Comparison of ENCODE assay signal across 1 cellular context in the genomic region with DNA sequence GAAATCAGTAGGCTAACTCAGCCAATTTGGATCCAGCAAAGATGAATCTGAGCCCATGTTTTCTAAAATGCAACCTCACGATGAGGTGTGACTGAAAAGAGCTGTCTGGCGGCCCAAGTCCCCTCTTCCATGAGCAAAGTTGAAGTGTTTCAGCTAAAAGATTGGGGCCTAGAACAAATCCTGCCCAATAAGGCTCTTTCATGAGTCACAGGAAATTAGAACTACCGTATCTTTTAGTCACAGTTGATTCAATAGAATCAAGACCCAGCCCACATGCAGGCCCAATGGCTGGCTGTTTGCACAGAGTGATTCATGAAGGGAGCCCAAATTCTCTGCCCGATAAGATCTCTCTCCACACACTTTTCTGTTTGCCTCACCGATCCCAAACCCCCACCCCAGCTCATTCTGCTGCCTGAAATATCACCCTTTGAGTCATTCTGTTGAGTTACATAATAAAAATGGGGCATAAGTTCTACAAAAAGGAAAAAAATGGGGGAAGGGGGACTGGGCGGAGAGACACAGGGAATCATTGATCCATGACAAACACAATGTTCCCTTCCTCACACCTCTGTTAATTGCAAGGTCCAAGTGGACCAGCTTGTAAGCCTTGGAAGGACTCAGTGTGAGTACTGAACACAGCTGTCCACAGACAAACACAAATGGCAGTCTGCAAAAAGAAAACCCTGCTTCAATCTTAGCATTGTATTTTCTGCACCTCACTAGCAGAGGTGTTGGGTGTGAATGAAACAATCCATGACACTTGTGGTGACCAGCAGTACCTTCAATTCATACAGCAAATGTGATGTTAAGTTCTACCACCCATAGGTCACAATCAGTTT.
TF ChIP-seq lines count a peak whose summit lies in the region.

No MANE protein-coding gene starts in this region.

TF ChIP-seq in HepG2, 621 proteins besides CTCF, POLR2A, EP300 and RAD21 (continued from another document and continues in another):
- TF ChIP-seq MED8 (CRISPR knock-in tag; IDR thresholded peaks at IDR 0.05; ENCODE audit: insufficient replicate concordance) (peak; percentile 65), ZNF501 (CRISPR knock-in tag; IDR thresholded peaks at IDR 0.05) (peak; percentile 69; the same call in 1 of the 2 replicates), TARDBP (CRISPR knock-in tag; IDR thresholded peaks at IDR 0.05) (peak; percentile 81; the same call in 1 of the 2 replicates), TBP (CRISPR knock-in tag; IDR thresholded peaks at IDR 0.05) (no peak), ZNF274 (CRISPR knock-in tag; IDR thresholded peaks at IDR 0.05) (no peak), SIX4 (CRISPR knock-in tag; IDR thresholded peaks at IDR 0.05) (peak; percentile 37; the same call in 1 of the 2 replicates), MIXL1 (CRISPR knock-in tag; IDR thresholded peaks at IDR 0.05) (0 out of 2 replicates have a peak, but pooled peaks have one; percentile 34), ZNF761 (CRISPR knock-in tag; conservative IDR thresholded peaks at IDR 0.05) (no peak), KLF6 (CRISPR knock-in tag; IDR thresholded peaks at IDR 0.05) (0 out of 2 replicates have a peak, but pooled peaks have one; percentile 43), ZNF335 (CRISPR knock-in tag; IDR thresholded peaks at IDR 0.05) (no peak), ASH2L (IDR thresholded peaks at IDR 0.05; ENCODE audit: insufficient read length, low read depth, low read length) (peak; percentile 83), TAF15 (IDR thresholded peaks at IDR 0.05; ENCODE audit: low read depth, low read length, poor library complexity, severe bottlenecking) (no peak), ZNF230 (CRISPR knock-in tag; IDR thresholded peaks at IDR 0.05) (no peak; the same call in 1 of the 2 replicates), GATAD1 (CRISPR knock-in tag; IDR thresholded peaks at IDR 0.05) (0 out of 2 replicates have a peak, but pooled peaks have one; percentile 5), ZNF841 (CRISPR knock-in tag; IDR thresholded peaks at IDR 0.05; ENCODE audit: borderline replicate concordance) (no peak), ZFP36 (IDR thresholded peaks at IDR 0.05; ENCODE audit: borderline replicate concordance, low read depth, low read length, partially characterized antibody) (no peak)
- TF ChIP-seq, protein P1, sequence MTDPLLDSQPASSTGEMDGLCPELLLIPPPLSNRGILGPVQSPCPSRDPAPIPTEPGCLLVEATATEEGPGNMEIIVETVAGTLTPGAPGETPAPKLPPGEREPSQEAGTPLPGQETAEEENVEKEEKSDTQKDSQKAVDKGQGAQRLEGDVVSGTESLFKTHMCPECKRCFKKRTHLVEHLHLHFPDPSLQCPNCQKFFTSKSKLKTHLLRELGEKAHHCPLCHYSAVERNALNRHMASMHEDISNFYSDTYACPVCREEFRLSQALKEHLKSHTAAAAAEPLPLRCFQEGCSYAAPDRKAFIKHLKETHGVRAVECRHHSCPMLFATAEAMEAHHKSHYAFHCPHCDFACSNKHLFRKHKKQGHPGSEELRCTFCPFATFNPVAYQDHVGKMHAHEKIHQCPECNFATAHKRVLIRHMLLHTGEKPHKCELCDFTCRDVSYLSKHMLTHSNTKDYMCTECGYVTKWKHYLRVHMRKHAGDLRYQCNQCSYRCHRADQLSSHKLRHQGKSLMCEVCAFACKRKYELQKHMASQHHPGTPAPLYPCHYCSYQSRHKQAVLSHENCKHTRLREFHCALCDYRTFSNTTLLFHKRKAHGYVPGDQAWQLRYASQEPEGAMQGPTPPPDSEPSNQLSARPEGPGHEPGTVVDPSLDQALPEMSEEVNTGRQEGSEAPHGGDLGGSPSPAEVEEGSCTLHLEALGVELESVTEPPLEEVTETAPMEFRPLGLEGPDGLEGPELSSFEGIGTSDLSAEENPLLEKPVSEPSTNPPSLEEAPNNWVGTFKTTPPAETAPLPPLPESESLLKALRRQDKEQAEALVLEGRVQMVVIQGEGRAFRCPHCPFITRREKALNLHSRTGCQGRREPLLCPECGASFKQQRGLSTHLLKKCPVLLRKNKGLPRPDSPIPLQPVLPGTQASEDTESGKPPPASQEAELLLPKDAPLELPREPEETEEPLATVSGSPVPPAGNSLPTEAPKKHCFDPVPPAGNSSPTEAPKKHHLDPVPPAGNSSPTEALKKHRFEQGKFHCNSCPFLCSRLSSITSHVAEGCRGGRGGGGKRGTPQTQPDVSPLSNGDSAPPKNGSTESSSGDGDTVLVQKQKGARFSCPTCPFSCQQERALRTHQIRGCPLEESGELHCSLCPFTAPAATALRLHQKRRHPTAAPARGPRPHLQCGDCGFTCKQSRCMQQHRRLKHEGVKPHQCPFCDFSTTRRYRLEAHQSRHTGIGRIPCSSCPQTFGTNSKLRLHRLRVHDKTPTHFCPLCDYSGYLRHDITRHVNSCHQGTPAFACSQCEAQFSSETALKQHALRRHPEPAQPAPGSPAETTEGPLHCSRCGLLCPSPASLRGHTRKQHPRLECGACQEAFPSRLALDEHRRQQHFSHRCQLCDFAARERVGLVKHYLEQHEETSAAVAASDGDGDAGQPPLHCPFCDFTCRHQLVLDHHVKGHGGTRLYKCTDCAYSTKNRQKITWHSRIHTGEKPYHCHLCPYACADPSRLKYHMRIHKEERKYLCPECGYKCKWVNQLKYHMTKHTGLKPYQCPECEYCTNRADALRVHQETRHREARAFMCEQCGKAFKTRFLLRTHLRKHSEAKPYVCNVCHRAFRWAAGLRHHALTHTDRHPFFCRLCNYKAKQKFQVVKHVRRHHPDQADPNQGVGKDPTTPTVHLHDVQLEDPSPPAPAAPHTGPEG (CRISPR knock-in tag; IDR thresholded peaks at IDR 0.05): peak; percentile 26; the same call in 1 of the 2 replicates
- TF ChIP-seq, protein P2, sequence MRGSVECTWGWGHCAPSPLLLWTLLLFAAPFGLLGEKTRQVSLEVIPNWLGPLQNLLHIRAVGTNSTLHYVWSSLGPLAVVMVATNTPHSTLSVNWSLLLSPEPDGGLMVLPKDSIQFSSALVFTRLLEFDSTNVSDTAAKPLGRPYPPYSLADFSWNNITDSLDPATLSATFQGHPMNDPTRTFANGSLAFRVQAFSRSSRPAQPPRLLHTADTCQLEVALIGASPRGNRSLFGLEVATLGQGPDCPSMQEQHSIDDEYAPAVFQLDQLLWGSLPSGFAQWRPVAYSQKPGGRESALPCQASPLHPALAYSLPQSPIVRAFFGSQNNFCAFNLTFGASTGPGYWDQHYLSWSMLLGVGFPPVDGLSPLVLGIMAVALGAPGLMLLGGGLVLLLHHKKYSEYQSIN (CRISPR knock-in tag; IDR thresholded peaks at IDR 0.05; ENCODE audit: borderline replicate concordance): no peak
- TF ChIP-seq, protein P3, sequence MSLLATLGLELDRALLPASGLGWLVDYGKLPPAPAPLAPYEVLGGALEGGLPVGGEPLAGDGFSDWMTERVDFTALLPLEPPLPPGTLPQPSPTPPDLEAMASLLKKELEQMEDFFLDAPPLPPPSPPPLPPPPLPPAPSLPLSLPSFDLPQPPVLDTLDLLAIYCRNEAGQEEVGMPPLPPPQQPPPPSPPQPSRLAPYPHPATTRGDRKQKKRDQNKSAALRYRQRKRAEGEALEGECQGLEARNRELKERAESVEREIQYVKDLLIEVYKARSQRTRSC (CRISPR knock-in tag; IDR thresholded peaks at IDR 0.05; ENCODE audit: low read depth): no peak
- TF ChIP-seq, protein P4, sequence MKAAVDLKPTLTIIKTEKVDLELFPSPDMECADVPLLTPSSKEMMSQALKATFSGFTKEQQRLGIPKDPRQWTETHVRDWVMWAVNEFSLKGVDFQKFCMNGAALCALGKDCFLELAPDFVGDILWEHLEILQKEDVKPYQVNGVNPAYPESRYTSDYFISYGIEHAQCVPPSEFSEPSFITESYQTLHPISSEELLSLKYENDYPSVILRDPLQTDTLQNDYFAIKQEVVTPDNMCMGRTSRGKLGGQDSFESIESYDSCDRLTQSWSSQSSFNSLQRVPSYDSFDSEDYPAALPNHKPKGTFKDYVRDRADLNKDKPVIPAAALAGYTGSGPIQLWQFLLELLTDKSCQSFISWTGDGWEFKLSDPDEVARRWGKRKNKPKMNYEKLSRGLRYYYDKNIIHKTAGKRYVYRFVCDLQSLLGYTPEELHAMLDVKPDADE (CRISPR knock-in tag; IDR thresholded peaks at IDR 0.05): no peak
- TF ChIP-seq, protein P5, sequence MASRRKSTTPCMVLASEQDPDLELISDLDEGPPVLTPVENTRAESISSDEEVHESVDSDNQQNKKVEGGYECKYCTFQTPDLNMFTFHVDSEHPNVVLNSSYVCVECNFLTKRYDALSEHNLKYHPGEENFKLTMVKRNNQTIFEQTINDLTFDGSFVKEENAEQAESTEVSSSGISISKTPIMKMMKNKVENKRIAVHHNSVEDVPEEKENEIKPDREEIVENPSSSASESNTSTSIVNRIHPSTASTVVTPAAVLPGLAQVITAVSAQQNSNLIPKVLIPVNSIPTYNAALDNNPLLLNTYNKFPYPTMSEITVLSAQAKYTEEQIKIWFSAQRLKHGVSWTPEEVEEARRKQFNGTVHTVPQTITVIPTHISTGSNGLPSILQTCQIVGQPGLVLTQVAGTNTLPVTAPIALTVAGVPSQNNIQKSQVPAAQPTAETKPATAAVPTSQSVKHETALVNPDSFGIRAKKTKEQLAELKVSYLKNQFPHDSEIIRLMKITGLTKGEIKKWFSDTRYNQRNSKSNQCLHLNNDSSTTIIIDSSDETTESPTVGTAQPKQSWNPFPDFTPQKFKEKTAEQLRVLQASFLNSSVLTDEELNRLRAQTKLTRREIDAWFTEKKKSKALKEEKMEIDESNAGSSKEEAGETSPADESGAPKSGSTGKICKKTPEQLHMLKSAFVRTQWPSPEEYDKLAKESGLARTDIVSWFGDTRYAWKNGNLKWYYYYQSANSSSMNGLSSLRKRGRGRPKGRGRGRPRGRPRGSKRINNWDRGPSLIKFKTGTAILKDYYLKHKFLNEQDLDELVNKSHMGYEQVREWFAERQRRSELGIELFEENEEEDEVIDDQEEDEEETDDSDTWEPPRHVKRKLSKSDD (CRISPR knock-in tag; IDR thresholded peaks at IDR 0.05; ENCODE audit: low read depth): peak; percentile 62; the same call in 1 of the 2 replicates
- TF ChIP-seq, protein P6, sequence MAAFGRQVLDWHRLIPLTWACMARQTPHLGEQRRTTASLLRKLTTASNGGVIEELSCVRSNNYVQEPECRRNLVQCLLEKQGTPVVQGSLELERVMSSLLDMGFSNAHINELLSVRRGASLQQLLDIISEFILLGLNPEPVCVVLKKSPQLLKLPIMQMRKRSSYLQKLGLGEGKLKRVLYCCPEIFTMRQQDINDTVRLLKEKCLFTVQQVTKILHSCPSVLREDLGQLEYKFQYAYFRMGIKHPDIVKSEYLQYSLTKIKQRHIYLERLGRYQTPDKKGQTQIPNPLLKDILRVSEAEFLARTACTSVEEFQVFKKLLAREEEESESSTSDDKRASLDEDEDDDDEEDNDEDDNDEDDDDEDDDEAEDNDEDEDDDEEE (CRISPR knock-in tag; IDR thresholded peaks at IDR 0.05): 0 out of 2 replicates have a peak, but pooled peaks have one; percentile 20
- TF ChIP-seq, protein P7, sequence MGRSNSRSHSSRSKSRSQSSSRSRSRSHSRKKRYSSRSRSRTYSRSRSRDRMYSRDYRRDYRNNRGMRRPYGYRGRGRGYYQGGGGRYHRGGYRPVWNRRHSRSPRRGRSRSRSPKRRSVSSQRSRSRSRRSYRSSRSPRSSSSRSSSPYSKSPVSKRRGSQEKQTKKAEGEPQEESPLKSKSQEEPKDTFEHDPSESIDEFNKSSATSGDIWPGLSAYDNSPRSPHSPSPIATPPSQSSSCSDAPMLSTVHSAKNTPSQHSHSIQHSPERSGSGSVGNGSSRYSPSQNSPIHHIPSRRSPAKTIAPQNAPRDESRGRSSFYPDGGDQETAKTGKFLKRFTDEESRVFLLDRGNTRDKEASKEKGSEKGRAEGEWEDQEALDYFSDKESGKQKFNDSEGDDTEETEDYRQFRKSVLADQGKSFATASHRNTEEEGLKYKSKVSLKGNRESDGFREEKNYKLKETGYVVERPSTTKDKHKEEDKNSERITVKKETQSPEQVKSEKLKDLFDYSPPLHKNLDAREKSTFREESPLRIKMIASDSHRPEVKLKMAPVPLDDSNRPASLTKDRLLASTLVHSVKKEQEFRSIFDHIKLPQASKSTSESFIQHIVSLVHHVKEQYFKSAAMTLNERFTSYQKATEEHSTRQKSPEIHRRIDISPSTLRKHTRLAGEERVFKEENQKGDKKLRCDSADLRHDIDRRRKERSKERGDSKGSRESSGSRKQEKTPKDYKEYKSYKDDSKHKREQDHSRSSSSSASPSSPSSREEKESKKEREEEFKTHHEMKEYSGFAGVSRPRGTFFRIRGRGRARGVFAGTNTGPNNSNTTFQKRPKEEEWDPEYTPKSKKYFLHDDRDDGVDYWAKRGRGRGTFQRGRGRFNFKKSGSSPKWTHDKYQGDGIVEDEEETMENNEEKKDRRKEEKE (IDR thresholded peaks at IDR 0.05): no peak
- TF ChIP-seq, protein P8, sequence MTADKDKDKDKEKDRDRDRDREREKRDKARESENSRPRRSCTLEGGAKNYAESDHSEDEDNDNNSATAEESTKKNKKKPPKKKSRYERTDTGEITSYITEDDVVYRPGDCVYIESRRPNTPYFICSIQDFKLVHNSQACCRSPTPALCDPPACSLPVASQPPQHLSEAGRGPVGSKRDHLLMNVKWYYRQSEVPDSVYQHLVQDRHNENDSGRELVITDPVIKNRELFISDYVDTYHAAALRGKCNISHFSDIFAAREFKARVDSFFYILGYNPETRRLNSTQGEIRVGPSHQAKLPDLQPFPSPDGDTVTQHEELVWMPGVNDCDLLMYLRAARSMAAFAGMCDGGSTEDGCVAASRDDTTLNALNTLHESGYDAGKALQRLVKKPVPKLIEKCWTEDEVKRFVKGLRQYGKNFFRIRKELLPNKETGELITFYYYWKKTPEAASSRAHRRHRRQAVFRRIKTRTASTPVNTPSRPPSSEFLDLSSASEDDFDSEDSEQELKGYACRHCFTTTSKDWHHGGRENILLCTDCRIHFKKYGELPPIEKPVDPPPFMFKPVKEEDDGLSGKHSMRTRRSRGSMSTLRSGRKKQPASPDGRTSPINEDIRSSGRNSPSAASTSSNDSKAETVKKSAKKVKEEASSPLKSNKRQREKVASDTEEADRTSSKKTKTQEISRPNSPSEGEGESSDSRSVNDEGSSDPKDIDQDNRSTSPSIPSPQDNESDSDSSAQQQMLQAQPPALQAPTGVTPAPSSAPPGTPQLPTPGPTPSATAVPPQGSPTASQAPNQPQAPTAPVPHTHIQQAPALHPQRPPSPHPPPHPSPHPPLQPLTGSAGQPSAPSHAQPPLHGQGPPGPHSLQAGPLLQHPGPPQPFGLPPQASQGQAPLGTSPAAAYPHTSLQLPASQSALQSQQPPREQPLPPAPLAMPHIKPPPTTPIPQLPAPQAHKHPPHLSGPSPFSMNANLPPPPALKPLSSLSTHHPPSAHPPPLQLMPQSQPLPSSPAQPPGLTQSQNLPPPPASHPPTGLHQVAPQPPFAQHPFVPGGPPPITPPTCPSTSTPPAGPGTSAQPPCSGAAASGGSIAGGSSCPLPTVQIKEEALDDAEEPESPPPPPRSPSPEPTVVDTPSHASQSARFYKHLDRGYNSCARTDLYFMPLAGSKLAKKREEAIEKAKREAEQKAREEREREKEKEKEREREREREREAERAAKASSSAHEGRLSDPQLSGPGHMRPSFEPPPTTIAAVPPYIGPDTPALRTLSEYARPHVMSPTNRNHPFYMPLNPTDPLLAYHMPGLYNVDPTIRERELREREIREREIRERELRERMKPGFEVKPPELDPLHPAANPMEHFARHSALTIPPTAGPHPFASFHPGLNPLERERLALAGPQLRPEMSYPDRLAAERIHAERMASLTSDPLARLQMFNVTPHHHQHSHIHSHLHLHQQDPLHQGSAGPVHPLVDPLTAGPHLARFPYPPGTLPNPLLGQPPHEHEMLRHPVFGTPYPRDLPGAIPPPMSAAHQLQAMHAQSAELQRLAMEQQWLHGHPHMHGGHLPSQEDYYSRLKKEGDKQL (CRISPR knock-in tag; IDR thresholded peaks at IDR 0.05; ENCODE audit: low read depth): peak; percentile 96; the same call in 1 of the 2 replicates
